10 cellular contexts compared by ENCODE assay signal in genomic region chr22:21569459-21570161, GRCh38. TPM values are rescaled to one million over a fixed set of nuclear protein-coding genes. Genes with fewer than 3 reads are reported as not detected.
DNase-seq lines count a peak whose midpoint lies in the region; ATAC-seq and TF ChIP-seq lines count a peak whose summit lies in the region.
"Had no signal": no experiment of that assay in that cellular context is flagged by ENCODE, and none has a peak within 500 bp of the region (broad histone marks: within the 10 kb centered on the region; RNA-seq: fewer than 3 reads in every experiment).

No MANE protein-coding gene starts in this region.

- no peaks in the 10 kb centered on the region for H3K9me3 ChIP-seq in heart left ventricle
- H3K9me3 ChIP-seq in right cardiac atrium (ENCODE audit: control insufficient read depth, low read length): no peaks in the 10 kb centered on the region
- no peaks in the 10 kb centered on the region for H3K9me3 ChIP-seq in T-helper 17 cell (ENCODE audit: control insufficient read depth, low read length, poor library complexity, severe bottlenecking)
- H3K9me3 ChIP-seq in hepatocyte (ENCODE audit: low read depth): no peaks in the 10 kb centered on the region
- H3K9me3 ChIP-seq in suprapubic skin: no peaks in the 10 kb centered on the region
- H3K9me3 ChIP-seq: gastroesophageal sphincter had no signal

- H3K36me3 Mint-ChIP-seq in T-helper 17 cell (ENCODE audit: low read depth): peaks cover 3% of the 10 kb centered on the region

- H4K20me1 ChIP-seq in hepatocyte (ENCODE audit: insufficient read depth, poor library complexity, severe bottlenecking): peaks cover 66% of the 10 kb centered on the region

- peak overlapping the region; percentile 90 for H3K4me3 Mint-ChIP-seq in T-helper 17 cell

- TF ChIP-seq CTCF in heart left ventricle (IDR thresholded peaks at IDR 0.05) (no peak), hepatocyte (IDR thresholded peaks at IDR 0.05; ENCODE audit: poor library complexity) (no peak), suprapubic skin (IDR thresholded peaks at IDR 0.05) (no peak)

- H3K36me3 ChIP-seq in heart left ventricle (peaks cover 0 to 6% (median 0%) of the 10 kb centered on the region in 9 donors), hepatocyte (replicated peaks; ENCODE audit: insufficient read depth, low read depth) (no peaks in the 10 kb centered on the region), suprapubic skin (no peaks in the 10 kb centered on the region)
- H3K36me3 ChIP-seq: gastroesophageal sphincter had no signal

- peaks cover 71% of the 10 kb centered on the region for H3K79me2 ChIP-seq in hepatocyte

- 56 to 61% (median 59%) methylated on average over 8 of the region's 8 CpGs for WGBS in heart left ventricle, 4 donors
- 55% methylated on average over 8 of the region's 8 CpGs for WGBS in right cardiac atrium
- WGBS in hepatocyte (ENCODE audit: low lambda C conversion rate, missing lambda C conversion rate): 69% methylated on average over 8 of the region's 8 CpGs
- 56% methylated on average over 8 of the region's 8 CpGs for WGBS in suprapubic skin

- no peaks in the 10 kb centered on the region for H3K27me3 Mint-ChIP-seq in T-helper 17 cell

- H3K4me2 ChIP-seq in hepatocyte: peak overlapping the region; percentile 84

- intact Hi-C loops in heart left ventricle (cut with DNase I): loop anchor here in 2 of 10 donors (5.0 kb wide), 2 partner anchors 38 to 53 kb away; no protein-coding TSS in a partner anchor
- intact Hi-C loops in right cardiac atrium (cut with DNase I): no loop called here

- no peak for TF ChIP-seq EP300 in suprapubic skin (IDR thresholded peaks at IDR 0.05)

- H3K4me3 ChIP-seq in heart left ventricle (peak overlapping the region in 7 of 12 donors; percentile 75 to 99 (median 94)), right cardiac atrium (ENCODE audit: low read length) (no peak overlapping the region), hepatocyte (no peak overlapping the region), suprapubic skin (peak overlapping the region; percentile 88)

- no peaks in the 10 kb centered on the region for H3K9me2 ChIP-seq in hepatocyte (replicated peaks; ENCODE audit: insufficient read depth)

- peaks cover 40% of the 10 kb centered on the region for H3K4me1 Mint-ChIP-seq in T-helper 17 cell

- DNase-seq in heart left ventricle (no peak), right cardiac atrium (no peak), T-helper 17 cell (no peak), hepatocyte (ENCODE audit: low spot score) (no peak), suprapubic skin (ENCODE audit: low spot score in 2 of 2) (no peak), NCI-H1417 treated with DMSO at 0.1 percent for 48 hours (lab: John Stamatoyannopoulos, UW) (no peak), A172 (ENCODE audit: low spot score) (no peak)

- peak overlapping the region; percentile 94 for H3K27ac Mint-ChIP-seq in T-helper 17 cell

- TF ChIP-seq POLR2A in heart left ventricle (IDR thresholded peaks at IDR 0.05) (no peak), suprapubic skin (IDR thresholded peaks at IDR 0.05) (no peak)

- H3K4me1 ChIP-seq in heart left ventricle (peaks cover 4 to 65% (median 57%) of the 10 kb centered on the region in 12 donors), right cardiac atrium (ENCODE audit: control insufficient read depth, insufficient read depth, low read length) (peaks cover 16% of the 10 kb centered on the region), hepatocyte (ENCODE audit: insufficient read depth) (peaks cover 47% of the 10 kb centered on the region), suprapubic skin (peaks cover 61% of the 10 kb centered on the region)

- H3K27me3 ChIP-seq in heart left ventricle (no peaks in the 10 kb centered on the region), right cardiac atrium (ENCODE audit: control insufficient read depth, insufficient read depth) (no peaks in the 10 kb centered on the region), hepatocyte (no peaks in the 10 kb centered on the region), suprapubic skin (no peaks in the 10 kb centered on the region)
- H3K27me3 ChIP-seq: gastroesophageal sphincter had no signal

- no peak overlapping the region for H2AFZ ChIP-seq in hepatocyte

- ATAC-seq in heart left ventricle: no peak
- ATAC-seq in right cardiac atrium: no peak
- no peak for ATAC-seq in T-helper 17 cell
- no peak for ATAC-seq in HG02973 (IDR thresholded peaks at IDR 0.05; ENCODE audit: unreplicated experiment)
- ATAC-seq: gastroesophageal sphincter had no signal

- H3K27ac ChIP-seq in heart left ventricle (peak overlapping the region in 2 of 12 donors; percentile 59 to 94), right cardiac atrium (ENCODE audit: low read length) (no peak overlapping the region), hepatocyte (peak overlapping the region; percentile 100), suprapubic skin (no peak overlapping the region)

RNA-seq across cellular contexts. Expression of gene UBE2L3, which starts 2.1 kb away (rescaled TPM):
- total RNA-seq in heart left ventricle (10 to 100 TPM; 42.9 to 73.1 (median 50.3) TPM), right cardiac atrium (10 to 100 TPM; 38.8 to 49.0 (median 44.7) TPM), T-helper 17 cell (10 to 100 TPM; 25.7 to 30.4 TPM), hepatocyte (49.3 and 52.0 TPM in 2 replicates), suprapubic skin (10 to 100 TPM; 28.6 to 52.2 (median 48.1) TPM)
- polyA plus RNA-seq in heart left ventricle (10 to 100 TPM; 63.8 to 64.8 TPM), right cardiac atrium (63.6 TPM), hepatocyte (85.7 and 91.0 TPM in 2 replicates)
- total RNA-seq in A172 (2014; rRNA removed; shearing (Covaris generic)): 31.5 and 33.7 TPM in 2 replicates

RNA-seq across cellular contexts. Expression of gene RIMBP3C, which starts 18.3 kb away (rescaled TPM):
- total RNA-seq in heart left ventricle (under 1 TPM in 4 of 9 donors, not detected in 5; 0.08 to 0.37 (median 0.19) TPM), right cardiac atrium (under 1 TPM in 2 of 4 donors, not detected in 2; 0.18 to 0.23 TPM), T-helper 17 cell (1 to 10 TPM in 1 of 2 donors, under 1 TPM in 1; 0.34 to 1.2 TPM), hepatocyte (0.30 and 0.32 TPM in 2 replicates), suprapubic skin (under 1 TPM in 1 of 4 donors, not detected in 3; 0.19 TPM)
- polyA plus RNA-seq in heart left ventricle (not detected), right cardiac atrium (0.02 TPM), hepatocyte (0.05 TPM in 1 of 2 replicates, not detected in the other)
- total RNA-seq in A172 (2014; rRNA removed; shearing (Covaris generic)): 0.50 and 0.62 TPM in 2 replicates
- total RNA-seq: Daoy had no signal

Comparison
In these comparisons a context has a peak if more than half of its experiments do, and no peak if none do; other contexts are left out.
1. H3K4me3 ChIP-seq: peak in heart left ventricle (7 of 12) and suprapubic skin (single experiment); none in right cardiac atrium (single experiment) and hepatocyte (single experiment).